9 cellular contexts compared by ENCODE assay signal in the genomic region with DNA sequence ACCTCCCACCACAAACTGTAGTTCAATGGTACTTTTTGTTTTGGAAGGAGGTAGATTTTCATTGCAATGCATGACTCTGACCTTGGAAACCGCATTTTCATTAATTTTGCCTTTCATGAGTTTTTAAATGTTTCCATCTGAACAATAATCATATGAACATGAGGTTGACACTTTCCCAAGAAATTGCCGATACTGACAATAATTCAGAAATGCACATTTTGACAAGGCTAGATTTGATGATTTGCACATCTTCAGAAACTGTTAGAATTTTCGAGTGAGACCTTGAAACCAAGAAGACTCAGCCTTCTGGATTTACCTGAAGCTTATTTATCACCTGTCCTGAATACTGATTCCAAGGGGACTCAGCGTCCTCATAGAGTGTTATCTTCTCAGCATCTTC.
"Had no signal": no experiment of that assay in that cellular context is flagged by ENCODE, and none has a peak within 500 bp of the region (broad histone marks: within the 10 kb centered on the region; RNA-seq: fewer than 3 reads in every experiment).

No MANE protein-coding gene starts in this region.

- H3K4me3 ChIP-seq: K562 had no signal

- H3K4me2 ChIP-seq: KMS-11 had no signal

- ATAC-seq: K562 had no signal

- DNase-seq: IMR-90, Karpas-422, Kasumi-1, KBM-7, KG1 had no signal

- H3K27ac ChIP-seq: HL-60, KMS-11 had no signal

- FAIRE-seq: HTR-8/SVneo, K562 had no signal

- H3K9ac ChIP-seq: KMS-11 had no signal
